Comparison of ENCODE assay signal across 26 cellular contexts in genomic region chr11:61536676-61537270, GRCh38. TPM values are rescaled to one million over a fixed set of nuclear protein-coding genes. Genes with fewer than 3 reads are reported as not detected.
A peak's percentile ranks its signal among the peaks of the same experiment; 100 is the strongest.
DNase-seq lines count a peak whose midpoint lies in the region; ATAC-seq, FAIRE-seq and TF ChIP-seq lines count a peak whose summit lies in the region.
"Had no signal": no experiment of that assay in that cellular context is flagged by ENCODE, and none has a peak within 500 bp of the region (broad histone marks: within the 10 kb centered on the region; RNA-seq: fewer than 3 reads in every experiment).

No MANE protein-coding gene starts in this region.

- H3F3A ChIP-seq in GM23338 (replicated peaks; ENCODE audit: low read depth), result 0 out of 2 replicates have a peak, but pooled peaks cover 3% of the 10 kb centered on the region

- H3K9me2 ChIP-seq in GM23338 (ENCODE audit: insufficient read depth), result 0 out of 2 replicates have a peak, but pooled peaks cover 4% of the 10 kb centered on the region

- peak overlapping the region; percentile 14 for H3K14ac ChIP-seq in neuronal stem cell (ENCODE audit: low read length)

- FAIRE-seq in K562 (lab: Jason Lieb, UNC), result no peak
- FAIRE-seq: GM12878, RCC 7860 had no signal

- TF ChIP-seq POLR2A in K562 (conservative IDR thresholded peaks at IDR 0.05), result no peak
- no peak for TF ChIP-seq POLR2A in GM18505 (IDR thresholded peaks at IDR 0.05; ENCODE audit: borderline replicate concordance, extremely low read depth, insufficient read depth, insufficient read length)

- DNase-seq in GM23338 (ENCODE audit: low spot score) (no peak), HuH-7 (ENCODE audit: low spot score) (peak; percentile 85), K562 (ENCODE audit: extremely low read depth in 1 of 4, low spot score in 3 of 4) (no peak), neuronal stem cell (ENCODE audit: low spot score) (no peak), SW 1271 (lab: John Stamatoyannopoulos, UW) (no peak), NCI-H748 treated with DMSO at 0.1 percent for 48 hours (lab: John Stamatoyannopoulos, UW) (no peak)
- DNase-seq: AML-193, DMS 273 treated with DMSO at 0.1 percent for 48 hours, GF-D8, Kasumi-1, MG63, NCI-H1048, NCI-H1436, NCI-H2029 treated with DMSO at 0.1 percent for 48 hours, NCI-H2171, NCI-H446, NCI-H69 had no signal

- no peak for TF ChIP-seq RAD21 in K562 (CRISPR knock-in tag; conservative IDR thresholded peaks at IDR 0.05 in 1 of 2, IDR thresholded peaks at IDR 0.05 in 1 of 2)

- no peaks in the 10 kb centered on the region for H4K20me1 ChIP-seq in GM23338 (replicated peaks; ENCODE audit: insufficient read depth)
- no peaks in the 10 kb centered on the region; the same call in none of the 2 replicates for H4K20me1 ChIP-seq in K562 (replicated peaks; ENCODE audit: control insufficient read depth, insufficient read depth, low read length)

- no peak overlapping the region for H3K4ac ChIP-seq in neuronal stem cell (ENCODE audit: low read length)

- BruUV-seq in K562 (replicated peaks; lab: Mats Ljungman, UMichigan), result no TSS peak

- WGBS in K562 (ENCODE audit: insufficient coverage, low coverage, missing lambda C conversion rate), result 0% methylated on average over 2 of the region's 2 CpGs
- no CpG with 5 or more reads among the region's 2 CpGs for WGBS in neuronal stem cell (ENCODE audit: extremely low coverage in 2 of 2, insufficient read length in 2 of 2, insufficient replicate concordance in 1 of 2), 2 donors

- no peak overlapping the region for H4K8ac ChIP-seq in neuronal stem cell (ENCODE audit: low read depth, low read length)

- H3K36me3 ChIP-seq in GM23338 (ENCODE audit: insufficient read depth) (no peaks in the 10 kb centered on the region), K562 (ENCODE audit: control insufficient read depth, insufficient read depth, low read length) (no peaks in the 10 kb centered on the region), neuronal stem cell (replicated peaks in 1 of 2; ENCODE audit: control insufficient read depth in 2 of 2, insufficient read depth in 2 of 2, low read length in 2 of 2) (no peaks in the 10 kb centered on the region)
- H3K36me3 ChIP-seq: MG63 had no signal

- H3K4me2 ChIP-seq in GM23338 (no peak overlapping the region), K562 (ENCODE audit: insufficient read depth, low read length) (no peak overlapping the region), neuronal stem cell (ENCODE audit: insufficient read depth, low read length, poor library complexity, severe bottlenecking) (no peak overlapping the region)

- H2BK15ac ChIP-seq in neuronal stem cell (ENCODE audit: low read length), result peak overlapping the region; percentile 71

- H3K79me1 ChIP-seq in neuronal stem cell (ENCODE audit: low read depth, low read length), result no peaks in the 10 kb centered on the region

- intact Hi-C loops in K562 (cut with micrococcal nuclease), result no loop called here

- ATAC-seq in GM23338, result peak; percentile 7; the same call in 1 of the 3 replicates
- peak; percentile 32; the same call in 2 of the 3 replicates for ATAC-seq in K562
- no peak for ATAC-seq in GM18505 (IDR thresholded peaks at IDR 0.05; ENCODE audit: unreplicated experiment)
- ATAC-seq: GM12878, Right ventricle myocardium inferior had no signal

- H3K9me1 ChIP-seq in K562 (ENCODE audit: control insufficient read depth, insufficient read depth, low read length), result peaks cover under 1% of the 10 kb centered on the region

- no peak overlapping the region for H2BK120ac ChIP-seq in neuronal stem cell (ENCODE audit: low read depth, low read length)

- H3K9ac ChIP-seq in K562 (ENCODE audit: insufficient read depth in 1 of 2, low read depth in 2 of 2, low read length in 2 of 2), result 0 out of 4 replicates have a peak overlapping the region, but pooled peaks of 1 of the 2 experiments have one; percentile 20
- H3K9ac ChIP-seq in neuronal stem cell (ENCODE audit: low read depth, low read length, poor library complexity), result no peak overlapping the region

- H3K23ac ChIP-seq in neuronal stem cell (ENCODE audit: low read depth, low read length, poor library complexity), result no peak overlapping the region

- TF ChIP-seq EP300 in K562 (IDR thresholded peaks at IDR 0.05; ENCODE audit: low read length), result no peak

- H3K36me3 Mint-ChIP-seq in GM23338 (ENCODE audit: low read depth), result no peaks in the 10 kb centered on the region; the same call in 2 of the 3 replicates
- H3K36me3 Mint-ChIP-seq: CD14-positive monocyte had no signal

- H3K27me3 Mint-ChIP-seq in GM23338 (ENCODE audit: insufficient read depth, low read depth, poor library complexity), result peaks cover 13% of the 10 kb centered on the region

- no peak overlapping the region for H4K91ac ChIP-seq in neuronal stem cell (ENCODE audit: low read depth, low read length, poor library complexity)

- H3K27ac ChIP-seq in GM23338 (ENCODE audit: low read depth), result no peak overlapping the region
- no peak overlapping the region for H3K27ac ChIP-seq in K562 (ENCODE audit: extremely low read depth, low read depth, low read length)
- no peak overlapping the region for H3K27ac ChIP-seq in neuronal stem cell (replicated peaks; ENCODE audit: low read length)

- no peak overlapping the region for H2AFZ ChIP-seq in GM23338
- H2AFZ ChIP-seq in K562 (ENCODE audit: low read depth, low read length), result no peak overlapping the region
- no peak overlapping the region for H2AFZ ChIP-seq in neuronal stem cell (ENCODE audit: low read length)

- peaks cover 42% of the 10 kb centered on the region for H3K4me1 Mint-ChIP-seq in GM23338

- no peaks in the 10 kb centered on the region for H3K9me3 ChIP-seq in K562 (replicated peaks; ENCODE audit: control insufficient read depth, insufficient read depth, low read depth, low read length)
- H3K9me3 ChIP-seq in neuronal stem cell (replicated peaks in 1 of 2; ENCODE audit: control insufficient read depth in 2 of 2, insufficient read depth in 1 of 2, low read depth in 1 of 2, low read length in 2 of 2), result peaks cover 0 to 3% of the 10 kb centered on the region in 2 donors
- H3K9me3 ChIP-seq: MG63 had no signal

- TF ChIP-seq CTCF in GM23338 (conservative IDR thresholded peaks at IDR 0.05; ENCODE audit: low read depth in 2 of 2), result peak in 1 of 2 experiments; percentile 16; a peak in 2 of 4 replicates
- peak in 2 of 3 experiments; percentile 19 to 25; a peak in 1 of 6 replicates for TF ChIP-seq CTCF in K562 (IDR thresholded peaks at IDR 0.05 in 2 of 3, conservative IDR thresholded peaks at IDR 0.05 in 1 of 3; ENCODE audit: insufficient read depth in 2 of 3, low read depth in 1 of 3, low read length in 3 of 3)

- H3K27me3 ChIP-seq in GM23338 (ENCODE audit: insufficient read depth), result no peaks in the 10 kb centered on the region
- peaks cover 4 to 38% of the 10 kb centered on the region in 2 experiments; a peak in 3 of 5 replicates for H3K27me3 ChIP-seq in K562 (ENCODE audit: control insufficient read depth in 2 of 2, insufficient read depth in 2 of 2, low read length in 2 of 2)
- H3K27me3 ChIP-seq in neuronal stem cell (ENCODE audit: control insufficient read depth in 3 of 3, insufficient read depth in 3 of 3, low read depth in 1 of 3, low read length in 3 of 3), result peaks cover 0 to 14% (median 0%) of the 10 kb centered on the region in 3 experiments
- H3K27me3 ChIP-seq: MG63 had no signal

- POLR2A ChIA-PET in K562 (lab: Yijun Ruan, JAX), result no interaction called here

- H3K79me2 ChIP-seq in GM23338 (replicated peaks; ENCODE audit: insufficient read depth) (no peaks in the 10 kb centered on the region), K562 (ENCODE audit: control insufficient read depth, insufficient read depth, low read length) (no peaks in the 10 kb centered on the region)

- CTCF ChIA-PET in K562 (lab: Yijun Ruan, JAX; ENCODE audit: low intra/inter-chr PET ratio), result no interaction called here

- no peak overlapping the region for H2BK5ac ChIP-seq in neuronal stem cell (ENCODE audit: low read length)

- no peak overlapping the region for H3K18ac ChIP-seq in neuronal stem cell (ENCODE audit: low read length)

- H3K4me3 ChIP-seq in GM23338 (no peak overlapping the region), K562 (no peak overlapping the region), neuronal stem cell (ENCODE audit: low read length in 2 of 2) (no peak overlapping the region)
- H3K4me3 ChIP-seq: GM12878, MG63 had no signal

- H2BK12ac ChIP-seq in neuronal stem cell (ENCODE audit: low read length), result peak overlapping the region; percentile 63

- H3K27ac Mint-ChIP-seq in GM23338, result no peak overlapping the region
- H3K27ac Mint-ChIP-seq: CD14-positive monocyte, IgD-negative memory B cell had no signal

- no peak overlapping the region for H3K4me3 Mint-ChIP-seq in GM23338
- H3K4me3 Mint-ChIP-seq: CD14-positive monocyte had no signal

- in situ Hi-C loops in K562 (cut with MboI), result no loop called here

- H2AK5ac ChIP-seq in neuronal stem cell (ENCODE audit: low read depth, low read length), result peak overlapping the region; percentile 85

- H3K4me1 ChIP-seq in GM23338 (ENCODE audit: insufficient read depth) (peaks cover 14% of the 10 kb centered on the region), K562 (replicated peaks in 1 of 2; ENCODE audit: control insufficient read depth in 2 of 2, insufficient read depth in 2 of 2, low read length in 2 of 2) (peaks cover 13 to 35% of the 10 kb centered on the region in 2 experiments), neuronal stem cell (ENCODE audit: control insufficient read depth in 2 of 2, insufficient read depth in 1 of 2, low read depth in 1 of 2, low read length in 2 of 2) (peaks cover 7 to 8% of the 10 kb centered on the region in 2 donors)

- H3K9me3 Mint-ChIP-seq in GM23338, result no peaks in the 10 kb centered on the region
- H3K9me3 Mint-ChIP-seq: IgD-negative memory B cell had no signal

RNA-seq across cellular contexts. Expression of gene LRRC10B, which starts 28.2 kb away (rescaled TPM):
- total RNA-seq in GM23338 (2014; rRNA removed; shearing (Covaris generic)), result 0.08 and 1.6 TPM in 2 replicates
- 0.35 and 0.47 TPM in 2 replicates for polyA plus RNA-seq in GM23338 (2016; fragmentation: Nextera tagmentation; extraction: Ambion mirVana)
- not detected in 2 replicates for total RNA-seq in K562 (2011; cell fraction: chromatin; rRNA removed; ENCODE audit: low replicate concordance)
- total RNA-seq in K562 (2011; cell fraction: nucleolus; rRNA removed), result 0.17 TPM in 1 of 2 replicates, not detected in the other
- total RNA-seq in K562 (2011; cell fraction: nucleoplasm; rRNA removed), result not detected in 2 replicates
- total RNA-seq in K562 (2014; rRNA removed), result not detected in 2 replicates
- not detected in 2 replicates for total RNA-seq in K562 (2014; rRNA removed; fragmentation: Illumina TruSeq; extraction: Trizol)
- total RNA-seq in K562 (2015; rRNA removed; fragmentation: Illumina TruSeq; extraction: Trizol), result 0.11 TPM in 1 of 2 replicates, not detected in the other
- not detected in 2 replicates for total RNA-seq in K562 (2021)
- polyA plus RNA-seq in K562 (2011; rRNA removed), result 0.04 TPM in 1 of 2 replicates, not detected in the other
- 0.03 and 0.07 TPM in 2 replicates for polyA plus RNA-seq in K562 (2011; cell fraction: cytosol; rRNA removed)
- 0.04 and 0.07 TPM in 2 replicates for polyA plus RNA-seq in K562 (2011; cell fraction: nucleus; rRNA removed)
- 0.06 TPM in 1 of 2 replicates, not detected in the other for polyA plus RNA-seq in K562 (2012)
- polyA plus RNA-seq in K562 (2014; fragmentation: Illumina TruSeq; extraction: Trizol), result not detected in 2 replicates
- not detected for polyA plus RNA-seq in K562 (2014; fragmentation: Nextera tagmentation; extraction: Ambion mirVana)
- polyA plus RNA-seq in K562 (2014; rRNA removed), result not detected in 2 replicates
- not detected in 2 replicates for polyA minus RNA-seq in K562 (2011; rRNA and poly(A)+ RNA removed)
- polyA minus RNA-seq in K562 (2011; cell fraction: cytosol; rRNA and poly(A)+ RNA removed), result not detected in 2 replicates
- 0.11 TPM in 1 of 2 replicates, not detected in the other for polyA minus RNA-seq in K562 (2011; cell fraction: nucleus; rRNA and poly(A)+ RNA removed)
- 1.5 TPM for polyA plus RNA-seq in neuronal stem cell (2013, experiment 1 of 2)
- 1.4 TPM for polyA plus RNA-seq in neuronal stem cell (2013, experiment 2 of 2)
- total RNA-seq: GM12878; H4; HT1080; T-helper 1 cell treated with Interleukin-12 subunit alpha and Interleukin-12 subunit beta and Interleukin-4 antibody, amounts not matched to agents 30 ng/mL and 1 ng/mL, for 36 hours had no signal
- polyA plus RNA-seq: CD14-positive monocyte, GM12878, IgD-negative memory B cell had no signal

RNA-seq across cellular contexts. Expression of gene SYT7, which starts 44.1 kb away (rescaled TPM):
- 7.0 and 10.3 TPM in 2 replicates for total RNA-seq in GM23338 (2014; rRNA removed; shearing (Covaris generic))
- polyA plus RNA-seq in GM23338 (2016; fragmentation: Nextera tagmentation; extraction: Ambion mirVana), result 1.6 and 1.8 TPM in 2 replicates
- 0.12 and 0.28 TPM in 2 replicates for total RNA-seq in K562 (2011; cell fraction: chromatin; rRNA removed; ENCODE audit: low replicate concordance)
- 0.33 and 0.39 TPM in 2 replicates for total RNA-seq in K562 (2011; cell fraction: nucleolus; rRNA removed)
- total RNA-seq in K562 (2011; cell fraction: nucleoplasm; rRNA removed), result 0.44 and 0.53 TPM in 2 replicates
- total RNA-seq in K562 (2014; rRNA removed), result 0.20 and 0.27 TPM in 2 replicates
- total RNA-seq in K562 (2014; rRNA removed; fragmentation: Illumina TruSeq; extraction: Trizol), result 0.11 and 0.13 TPM in 2 replicates
- total RNA-seq in K562 (2015; rRNA removed; fragmentation: Illumina TruSeq; extraction: Trizol), result 0.11 and 0.15 TPM in 2 replicates
- total RNA-seq in K562 (2021), result 0.47 and 0.51 TPM in 2 replicates
- polyA plus RNA-seq in K562 (2011; rRNA removed), result 0.11 and 0.20 TPM in 2 replicates
- polyA plus RNA-seq in K562 (2011; cell fraction: cytosol; rRNA removed), result 0.15 and 0.24 TPM in 2 replicates
- polyA plus RNA-seq in K562 (2011; cell fraction: nucleus; rRNA removed), result 0.17 and 0.21 TPM in 2 replicates
- polyA plus RNA-seq in K562 (2012), result 0.21 and 0.33 TPM in 2 replicates
- 0.21 TPM in 2 replicates for polyA plus RNA-seq in K562 (2014; fragmentation: Illumina TruSeq; extraction: Trizol)
- under 1 TPM in 1 of 2 experiments, not detected in 1; 0.01 TPM for polyA plus RNA-seq in K562 (2014; fragmentation: Nextera tagmentation; extraction: Ambion mirVana)
- polyA plus RNA-seq in K562 (2014; rRNA removed), result 0.13 and 0.28 TPM in 2 replicates
- 0.06 and 0.35 TPM in 2 replicates for polyA minus RNA-seq in K562 (2011; rRNA and poly(A)+ RNA removed)
- polyA minus RNA-seq in K562 (2011; cell fraction: cytosol; rRNA and poly(A)+ RNA removed), result not detected in 2 replicates
- 0.27 TPM in 1 of 2 replicates, not detected in the other for polyA minus RNA-seq in K562 (2011; cell fraction: nucleus; rRNA and poly(A)+ RNA removed)
- polyA plus RNA-seq in neuronal stem cell (2013, experiment 1 of 2), result 2.5 TPM
- 2.3 TPM for polyA plus RNA-seq in neuronal stem cell (2013, experiment 2 of 2)
- total RNA-seq: GM12878; T-helper 1 cell treated with Interleukin-12 subunit alpha and Interleukin-12 subunit beta and Interleukin-4 antibody, amounts not matched to agents 30 ng/mL and 1 ng/mL, for 36 hours had no signal
- polyA plus RNA-seq: CD14-positive monocyte, GM12878, IgD-negative memory B cell had no signal
